Comparison of ENCODE assay signal across 23 cellular contexts in genomic region chr6:85092224-85092623, GRCh38.
"Had no signal": no experiment of that assay in that cellular context is flagged by ENCODE, and none has a peak within 500 bp of the region (broad histone marks: within the 10 kb centered on the region; RNA-seq: fewer than 3 reads in every experiment).

No MANE protein-coding gene starts in this region.

- H3K36me3 ChIP-seq: esophagus squamous epithelium, left lung, ovary, sigmoid colon, spleen, thoracic aorta, tibial nerve, upper lobe of left lung had no signal

- H3K27ac ChIP-seq: esophagus squamous epithelium, left lung, ovary, psoas muscle, sigmoid colon, skin epidermis, spleen, thoracic aorta, tibial nerve, upper lobe of left lung had no signal

- H3K4me1 ChIP-seq: esophagus squamous epithelium, left lung, psoas muscle, sigmoid colon, spleen, tibial nerve, upper lobe of left lung had no signal

- ATAC-seq: effector memory CD8-positive, alpha-beta T cell; left lung; natural killer cell; psoas muscle; stimulated activated naive B cell treated with anti-CD40 and anti-IgM and Interleukin-4, amounts not matched to agents 10 μg/mL and 1 μg/mL and 100 μg/mL, for 72 hours had no signal

- H3K9me3 ChIP-seq: ovary, psoas muscle, sigmoid colon, thoracic aorta, tibial nerve, upper lobe of left lung had no signal

- H3K27me3 ChIP-seq: esophagus squamous epithelium, left lung, ovary, sigmoid colon, spleen, tibial nerve, upper lobe of left lung had no signal

- H3K4me3 ChIP-seq: esophagus squamous epithelium, left lung, ovary, psoas muscle, sigmoid colon, skin epidermis, spleen, thoracic aorta, tibial nerve, upper lobe of left lung had no signal

- DNase-seq: cortex of kidney; effector memory CD8-positive, alpha-beta T cell; erythroblast; esophagus squamous epithelium; foreskin melanocyte; glutamatergic neuron; kidney; left lung; mesenchymal stem cell; midbrain; natural killer cell; occipital lobe; ovary; posterior cingulate gyrus; psoas muscle; right cardiac atrium; sigmoid colon; spleen; stimulated activated naive B cell treated with anti-CD40 and anti-IgM and Interleukin-4, amounts not matched to agents 10 μg/mL and 1 μg/mL and 100 μg/mL, for 72 hours; upper lobe of left lung had no signal
